In the genomic region with DNA sequence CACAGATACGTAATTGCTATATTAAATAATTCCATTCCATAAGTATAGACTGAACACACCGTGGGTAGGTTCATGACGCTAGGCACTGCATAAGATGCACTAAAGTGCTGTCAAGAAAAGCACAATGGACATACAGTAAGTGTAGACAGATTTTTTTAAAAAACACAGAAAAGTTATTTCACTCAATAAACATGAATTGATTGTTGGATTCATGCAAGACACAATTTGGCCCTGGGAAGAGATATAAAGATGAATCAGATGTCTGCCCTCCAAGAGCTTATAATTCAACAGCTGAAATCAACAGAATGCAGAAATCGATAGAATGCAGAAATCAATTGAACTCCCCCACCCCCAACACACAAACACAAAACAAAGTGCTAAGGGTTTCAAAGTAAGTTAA, we compare ENCODE assay signal across 10 cellular contexts. TPM values are rescaled to one million over a fixed set of nuclear protein-coding genes. Genes with fewer than 3 reads are reported as not detected.
DNase-seq lines count a peak whose midpoint lies in the region; ATAC-seq, FAIRE-seq and TF ChIP-seq lines count a peak whose summit lies in the region.
"Had no signal": no experiment of that assay in that cellular context is flagged by ENCODE, and none has a peak within 500 bp of the region (broad histone marks: within the 10 kb centered on the region; RNA-seq: fewer than 3 reads in every experiment).

No MANE protein-coding gene starts in this region.

- peak overlapping the region; percentile 91 for H3K4me3 ChIP-seq in OCI-LY7 (ENCODE audit: low read depth, low read length, poor library complexity, severe bottlenecking)
- no peak overlapping the region for H3K4me3 ChIP-seq in endothelial cell of umbilical vein (replicated peaks in 1 of 3; ENCODE audit: insufficient read depth in 1 of 3, low read depth in 1 of 3, low read length in 3 of 3)

- dilution Hi-C loops in endothelial cell of umbilical vein (cut with MboI; ENCODE audit: extremely low pct_ligation_motif_present, low sequenced_read_pairs): no loop called here

- no peaks in the 10 kb centered on the region for H3K9me2 ChIP-seq in OCI-LY7 (ENCODE audit: insufficient read depth, low read length)

- no peak for DNase-seq in activated CD4-positive, alpha-beta T cell treated with anti-CD3 and anti-CD28 coated beads for 36 hours
- no peak for DNase-seq in activated CD4-positive, alpha-beta T cell treated with anti-CD3 and anti-CD28 coated beads for 48 hours
- DNase-seq in OCI-LY7 (ENCODE audit: low spot score) (no peak), endothelial cell of umbilical vein (ENCODE audit: low read depth, low spot score) (no peak), progenitor cell of endocrine pancreas (ENCODE audit: low spot score, unreplicated experiment) (no peak), KBM-7 (no peak), NCI-H2029 (lab: John Stamatoyannopoulos, UW) (no peak), head of caudate nucleus (no peak)

- H3K4me1 ChIP-seq in OCI-LY7 (ENCODE audit: insufficient read depth, low read length, poor library complexity, severe bottlenecking): peaks cover 16% of the 10 kb centered on the region
- H3K4me1 ChIP-seq in endothelial cell of umbilical vein (ENCODE audit: control insufficient read depth, extremely low read depth, insufficient read depth, low read length): peaks cover 19% of the 10 kb centered on the region

- peak overlapping the region; percentile 67 for H3K9ac ChIP-seq in endothelial cell of umbilical vein (replicated peaks; ENCODE audit: extremely low read depth, insufficient read depth, low read length)

- no peaks in the 10 kb centered on the region for H3K9me1 ChIP-seq in endothelial cell of umbilical vein (replicated peaks; ENCODE audit: control insufficient read depth, extremely low read depth, insufficient read depth, low read length)

- no TSS peak for BruUV-seq in OCI-LY7 (replicated peaks; lab: Mats Ljungman, UMichigan)
- no TSS peak for BruUV-seq in endothelial cell of umbilical vein (replicated peaks; lab: Mats Ljungman, UMichigan)

- no peaks in the 10 kb centered on the region for H4K20me1 ChIP-seq in OCI-LY7 (ENCODE audit: insufficient read depth, low read length)
- H4K20me1 ChIP-seq in endothelial cell of umbilical vein (replicated peaks; ENCODE audit: control insufficient read depth, extremely low read depth, insufficient read depth, low read length): peaks cover 2% of the 10 kb centered on the region

- peaks cover 36% of the 10 kb centered on the region for H3K4me1 Mint-ChIP-seq in activated CD4-positive, alpha-beta T cell treated with anti-CD3 and anti-CD28 coated beads for 36 hours
- H3K4me1 Mint-ChIP-seq in progenitor cell of endocrine pancreas (ENCODE audit: low read depth): peaks cover 35% of the 10 kb centered on the region

- H3K4me3 Mint-ChIP-seq in activated CD4-positive, alpha-beta T cell treated with anti-CD3 and anti-CD28 coated beads for 36 hours: peak overlapping the region; percentile 96
- H3K4me3 Mint-ChIP-seq in progenitor cell of endocrine pancreas (ENCODE audit: low read depth): peak overlapping the region; percentile 99

- no peak for TF ChIP-seq CTCF in OCI-LY7 (conservative IDR thresholded peaks at IDR 0.05; ENCODE audit: low read length)
- no peak for TF ChIP-seq CTCF in endothelial cell of umbilical vein (IDR thresholded peaks at IDR 0.05; ENCODE audit: extremely low read depth in 1 of 2, insufficient read depth in 1 of 2, low read depth in 1 of 2, low read length in 2 of 2)
- no peak for TF ChIP-seq CTCF in progenitor cell of endocrine pancreas (IDR thresholded peaks at IDR 0.05; ENCODE audit: unreplicated experiment)

- no peaks in the 10 kb centered on the region for H3K9me3 Mint-ChIP-seq in activated CD4-positive, alpha-beta T cell treated with anti-CD3 and anti-CD28 coated beads for 36 hours (ENCODE audit: low read depth)
- no peaks in the 10 kb centered on the region for H3K9me3 Mint-ChIP-seq in progenitor cell of endocrine pancreas (ENCODE audit: low read depth)

- CTCF ChIA-PET in activated CD4-positive, alpha-beta T cell treated with anti-CD3 and anti-CD28 coated beads for 36 hours (lab: Charles Lee): interaction anchor here (1.1 to 2.7 kb wide), 3 partner anchors 12 to 18 kb away, joined by 4 to 13 read pairs (median 5); no protein-coding TSS in a partner anchor
- CTCF ChIA-PET in OCI-LY7 (lab: Charles Lee; ENCODE audit: unreplicated experiment) (interaction anchor here (1.1 kb wide), 1 partner anchor 18 kb away, joined by 3 read pairs; no protein-coding TSS in a partner anchor), endothelial cell of umbilical vein (lab: Charles Lee) (interaction anchor here (1.1 to 3.8 kb wide), 3 partner anchors 12 to 20 kb away, joined by 3 to 87 read pairs (median 3); no protein-coding TSS in a partner anchor)

- no peaks in the 10 kb centered on the region for H3K27me3 ChIP-seq in endothelial cell of umbilical vein (ENCODE audit: control insufficient read depth in 2 of 2, insufficient read depth in 2 of 2, low read length in 2 of 2)
- H3K27me3 ChIP-seq: cardiac muscle cell, right atrium auricular region had no signal

- peaks cover 17% of the 10 kb centered on the region for H3K79me2 ChIP-seq in OCI-LY7 (ENCODE audit: insufficient read depth, low read depth, low read length)
- H3K79me2 ChIP-seq in endothelial cell of umbilical vein (ENCODE audit: control insufficient read depth, insufficient read depth, low read length): peaks cover 30% of the 10 kb centered on the region

- in situ Hi-C loops in KBM-7 (cut with MboI; ENCODE audit: low pct_unique_long_range_greater_than_20kb, low sequenced_read_pairs): loop anchor here (25.0 kb wide), 1 partner anchor 397 kb away; no protein-coding TSS in a partner anchor

- peaks cover 4% of the 10 kb centered on the region for H3K36me3 Mint-ChIP-seq in activated CD4-positive, alpha-beta T cell treated with anti-CD3 and anti-CD28 coated beads for 36 hours (ENCODE audit: low read depth)
- H3K36me3 Mint-ChIP-seq in progenitor cell of endocrine pancreas (ENCODE audit: insufficient read depth): peaks cover 2% of the 10 kb centered on the region

- no peak for TF ChIP-seq POLR2A in endothelial cell of umbilical vein (IDR thresholded peaks at IDR 0.05; ENCODE audit: low read depth, low read length)

- H3K4me2 ChIP-seq in OCI-LY7 (ENCODE audit: low read length): peak overlapping the region; percentile 89
- H3K4me2 ChIP-seq in endothelial cell of umbilical vein (ENCODE audit: insufficient read depth, low read length): peak overlapping the region; percentile 81

- no peak for ATAC-seq in activated CD4-positive, alpha-beta T cell treated with anti-CD3 and anti-CD28 coated beads for 36 hours

- no peak overlapping the region for H3K27ac Mint-ChIP-seq in activated CD4-positive, alpha-beta T cell treated with anti-CD3 and anti-CD28 coated beads for 36 hours
- H3K27ac Mint-ChIP-seq in progenitor cell of endocrine pancreas: no peak overlapping the region

- POLR2A ChIA-PET in activated CD4-positive, alpha-beta T cell treated with anti-CD3 and anti-CD28 coated beads for 36 hours (lab: Charles Lee): interaction anchor here (0.6 kb wide), 1 partner anchor 381 kb away, joined by 4 read pairs; no protein-coding TSS in a partner anchor
- POLR2A ChIA-PET in OCI-LY7 (lab: Charles Lee): interaction anchor here (0.6 to 0.7 kb wide), 3 partner anchors 10 to 1006 kb away, joined by 3 read pairs; no protein-coding TSS in a partner anchor
- POLR2A ChIA-PET in endothelial cell of umbilical vein (lab: Charles Lee): no interaction called here

- H3K9me3 ChIP-seq in OCI-LY7 (ENCODE audit: low read length) (no peaks in the 10 kb centered on the region), endothelial cell of umbilical vein (replicated peaks; ENCODE audit: control insufficient read depth, insufficient read depth, low read length) (no peaks in the 10 kb centered on the region)
- H3K9me3 ChIP-seq: right atrium auricular region had no signal

- FAIRE-seq in endothelial cell of umbilical vein (lab: Jason Lieb, UNC): no peak

- H3K27ac ChIP-seq in OCI-LY7 (ENCODE audit: low read depth, low read length, poor library complexity, severe bottlenecking) (no peak overlapping the region), endothelial cell of umbilical vein (ENCODE audit: insufficient read depth, low read depth, low read length) (no peak overlapping the region)
- H3K27ac ChIP-seq: cardiac muscle cell, right atrium auricular region had no signal

- intact Hi-C loops in activated CD4-positive, alpha-beta T cell treated with anti-CD3 and anti-CD28 coated beads for 36 hours (cut with DNase I, micrococcal nuclease): no loop called here
- intact Hi-C loops in OCI-LY7 (cut with micrococcal nuclease; ENCODE audit: unreplicated experiment) (no loop called here), endothelial cell of umbilical vein (cut with micrococcal nuclease) (no loop called here), head of caudate nucleus (cut with DNase I) (no loop called here)

- no peaks in the 10 kb centered on the region for H3K36me3 ChIP-seq in OCI-LY7 (ENCODE audit: insufficient read depth, low read length)
- H3K36me3 ChIP-seq in endothelial cell of umbilical vein (ENCODE audit: control insufficient read depth in 2 of 2, extremely low read depth in 1 of 2, insufficient read depth in 2 of 2, low read length in 2 of 2): peaks cover 2 to 5% of the 10 kb centered on the region in 2 experiments
- H3K36me3 ChIP-seq: cardiac muscle cell had no signal

- no peaks in the 10 kb centered on the region for H3K27me3 Mint-ChIP-seq in activated CD4-positive, alpha-beta T cell treated with anti-CD3 and anti-CD28 coated beads for 36 hours
- H3K27me3 Mint-ChIP-seq in progenitor cell of endocrine pancreas: no peaks in the 10 kb centered on the region

- H2AFZ ChIP-seq in OCI-LY7 (ENCODE audit: low read length) (no peak overlapping the region), endothelial cell of umbilical vein (ENCODE audit: low read depth, low read length) (no peak overlapping the region)

RNA-seq across cellular contexts. Expression of gene NBAS, which starts 1.8 kb away (rescaled TPM):
- 10 to 100 TPM; 38.1 to 44.3 TPM for total RNA-seq in activated CD4-positive, alpha-beta T cell treated with anti-CD3 and anti-CD28 coated beads for 36 hours
- 23.2 and 28.8 TPM in 2 replicates for total RNA-seq in OCI-LY7 (2014; rRNA removed; shearing (Covaris generic))
- total RNA-seq in OCI-LY7 (2022): 23.5 and 24.4 TPM in 2 replicates
- total RNA-seq in endothelial cell of umbilical vein: 41.2 and 43.0 TPM in 2 replicates
- 29.0 and 29.4 TPM in 2 replicates for polyA plus RNA-seq in endothelial cell of umbilical vein
- polyA plus RNA-seq in endothelial cell of umbilical vein (2011; cell fraction: cytosol; rRNA removed): 30.2 and 31.9 TPM in 2 replicates
- 42.4 and 43.2 TPM in 2 replicates for polyA plus RNA-seq in endothelial cell of umbilical vein (2011; cell fraction: nucleus; rRNA removed)
- polyA plus RNA-seq in endothelial cell of umbilical vein (2012): 30.7 and 33.7 TPM in 2 replicates
- 85.7 and 112 TPM in 2 replicates for polyA minus RNA-seq in endothelial cell of umbilical vein
- 22.2 TPM for polyA minus RNA-seq in endothelial cell of umbilical vein (2011; cell fraction: cytosol; rRNA and poly(A)+ RNA removed)
- polyA minus RNA-seq in endothelial cell of umbilical vein (2011; cell fraction: nucleus; rRNA and poly(A)+ RNA removed): 88.9 and 139 TPM in 2 replicates
- total RNA-seq in progenitor cell of endocrine pancreas: 63.0 and 68.0 TPM in 2 replicates

RNA-seq across cellular contexts. Expression of gene DDX1, which starts 32.3 kb away (rescaled TPM):
- 10 to 100 TPM; 87.6 to 96.2 TPM for total RNA-seq in activated CD4-positive, alpha-beta T cell treated with anti-CD3 and anti-CD28 coated beads for 36 hours
- total RNA-seq in OCI-LY7 (2014; rRNA removed; shearing (Covaris generic)): 40.5 and 42.7 TPM in 2 replicates
- 85.9 and 91.8 TPM in 2 replicates for total RNA-seq in OCI-LY7 (2022)
- total RNA-seq in endothelial cell of umbilical vein: 117 and 124 TPM in 2 replicates
- 28.4 and 41.2 TPM in 2 replicates for polyA plus RNA-seq in endothelial cell of umbilical vein
- polyA plus RNA-seq in endothelial cell of umbilical vein (2011; cell fraction: cytosol; rRNA removed): 76.7 and 79.3 TPM in 2 replicates
- 66.9 and 89.7 TPM in 2 replicates for polyA plus RNA-seq in endothelial cell of umbilical vein (2011; cell fraction: nucleus; rRNA removed)
- polyA plus RNA-seq in endothelial cell of umbilical vein (2012): 127 and 179 TPM in 2 replicates
- polyA minus RNA-seq in endothelial cell of umbilical vein: 34.2 and 38.7 TPM in 2 replicates
- 42.5 TPM for polyA minus RNA-seq in endothelial cell of umbilical vein (2011; cell fraction: cytosol; rRNA and poly(A)+ RNA removed)
- 35.5 and 40.1 TPM in 2 replicates for polyA minus RNA-seq in endothelial cell of umbilical vein (2011; cell fraction: nucleus; rRNA and poly(A)+ RNA removed)
- 114 and 115 TPM in 2 replicates for total RNA-seq in progenitor cell of endocrine pancreas
